Comparison of ENCODE assay signal across 17 cellular contexts in genomic region chr2:60529111-60529510, GRCh38. TPM values are rescaled to one million over a fixed set of nuclear protein-coding genes. Genes with fewer than 3 reads are reported as not detected.
A peak's percentile ranks its signal among the peaks of the same experiment; 100 is the strongest.
DNase-seq lines count a peak whose midpoint lies in the region; ATAC-seq and TF ChIP-seq lines count a peak whose summit lies in the region.
"Had no signal": no experiment of that assay in that cellular context is flagged by ENCODE, and none has a peak within 500 bp of the region (broad histone marks: within the 10 kb centered on the region; RNA-seq: fewer than 3 reads in every experiment).

No MANE protein-coding gene starts in this region.

- H3K27ac Mint-ChIP-seq in nephron progenitor cell, result no peak overlapping the region
- H3K27ac Mint-ChIP-seq: CD8-positive, alpha-beta memory T cell had no signal

- H3K9me3 Mint-ChIP-seq in nephron progenitor cell, result no peaks in the 10 kb centered on the region

- peak overlapping the region; percentile 33 for H3K4me3 Mint-ChIP-seq in nephron progenitor cell
- H3K4me3 Mint-ChIP-seq: CD8-positive, alpha-beta memory T cell had no signal

- H3K27me3 Mint-ChIP-seq in nephron progenitor cell (ENCODE audit: low read depth, poor library complexity), result peaks cover 24% of the 10 kb centered on the region

- no peak overlapping the region for H3K9ac ChIP-seq in BLaER1

- TF ChIP-seq CTCF in dorsolateral prefrontal cortex (IDR thresholded peaks at IDR 0.05 in 54 of 56, conservative IDR thresholded peaks at IDR 0.05 in 2 of 56; ENCODE audit: low read depth in 1 of 56, partially characterized antibody in 56 of 56), result no peak
- no peak for TF ChIP-seq CTCF in nephron progenitor cell (IDR thresholded peaks at IDR 0.05)

- H4K20me1 ChIP-seq in BLaER1, result peaks cover 100% of the 10 kb centered on the region

- peak overlapping the region; percentile 57 for H3K4me2 ChIP-seq in BLaER1

- H3K27me3 ChIP-seq in BLaER1 (no peaks in the 10 kb centered on the region), dorsolateral prefrontal cortex (peaks cover 0 to 43% (median 10%) of the 10 kb centered on the region in 45 donors)

- peaks cover 83% of the 10 kb centered on the region for H3K4me1 Mint-ChIP-seq in nephron progenitor cell
- H3K4me1 Mint-ChIP-seq: CD8-positive, alpha-beta memory T cell had no signal

- H3K4me3 ChIP-seq in BLaER1, result no peak overlapping the region
- no peak overlapping the region for H3K4me3 ChIP-seq in dorsolateral prefrontal cortex
- H3K4me3 ChIP-seq: tibial artery had no signal

- no peaks in the 10 kb centered on the region for H3K9me3 ChIP-seq in BLaER1
- H3K9me3 ChIP-seq: tibial artery had no signal

- H3K36me3 Mint-ChIP-seq in nephron progenitor cell (ENCODE audit: low read depth), result no peaks in the 10 kb centered on the region
- H3K36me3 Mint-ChIP-seq: CD8-positive, alpha-beta memory T cell had no signal

- intact Hi-C loops in dorsolateral prefrontal cortex (cut with DNase I), result no loop called here

- H3K27ac ChIP-seq in BLaER1, result peak overlapping the region; percentile 10; the same call in 1 of the 2 replicates
- peak overlapping the region in 45 of 59 donors; percentile 3 to 78 (median 53) for H3K27ac ChIP-seq in dorsolateral prefrontal cortex
- H3K27ac ChIP-seq: tibial artery had no signal

- peaks cover 100% of the 10 kb centered on the region for H3K4me1 ChIP-seq in BLaER1

- peaks cover 64% of the 10 kb centered on the region for H3K36me3 ChIP-seq in BLaER1
- H3K36me3 ChIP-seq: tibial artery had no signal

- ATAC-seq in GM19452 (IDR thresholded peaks at IDR 0.05; ENCODE audit: unreplicated experiment), result no peak

- DNase-seq in MV-4-11 (lab: John Stamatoyannopoulos, UW) (peak; percentile 67), dorsolateral prefrontal cortex (no peak), nephron progenitor cell (no peak), NCI-H2227 treated with DMSO at 0.1 percent for 48 hours (lab: John Stamatoyannopoulos, UW) (no peak), activated gamma-delta T cell (lab: John Stamatoyannopoulos, UW) (no peak)
- no peak for DNase-seq in stimulated activated naive CD4-positive, alpha-beta T cell (lab: John Stamatoyannopoulos, UW)
- DNase-seq: activated CD4-positive, CD25-positive, alpha-beta regulatory T cell; activated CD8-positive, alpha-beta memory T cell treated with anti-CD3 and anti-CD28 coated beads for 24 hours; CD8-positive, alpha-beta memory T cell; DMS79; Kasumi-1; NCI-H1694 treated with DMSO at 0.1 percent for 48 hours; NCI-H446; tibial artery had no signal

RNA-seq across cellular contexts. Expression of gene BCL11A, which starts 24.3 kb away (rescaled TPM):
- total RNA-seq in dorsolateral prefrontal cortex, result 100 to 1,000 TPM in 76 of 120 experiments, 10 to 100 TPM in 44; 33.4 to 157 (median 108) TPM
- total RNA-seq: T-helper 1 cell treated with Interleukin-12 subunit alpha and Interleukin-12 subunit beta and Interleukin-4 antibody, amounts not matched to agents 30 ng/mL and 1 ng/mL, for 36 hours had no signal
